8 cellular contexts compared by ENCODE assay signal in the genomic region with DNA sequence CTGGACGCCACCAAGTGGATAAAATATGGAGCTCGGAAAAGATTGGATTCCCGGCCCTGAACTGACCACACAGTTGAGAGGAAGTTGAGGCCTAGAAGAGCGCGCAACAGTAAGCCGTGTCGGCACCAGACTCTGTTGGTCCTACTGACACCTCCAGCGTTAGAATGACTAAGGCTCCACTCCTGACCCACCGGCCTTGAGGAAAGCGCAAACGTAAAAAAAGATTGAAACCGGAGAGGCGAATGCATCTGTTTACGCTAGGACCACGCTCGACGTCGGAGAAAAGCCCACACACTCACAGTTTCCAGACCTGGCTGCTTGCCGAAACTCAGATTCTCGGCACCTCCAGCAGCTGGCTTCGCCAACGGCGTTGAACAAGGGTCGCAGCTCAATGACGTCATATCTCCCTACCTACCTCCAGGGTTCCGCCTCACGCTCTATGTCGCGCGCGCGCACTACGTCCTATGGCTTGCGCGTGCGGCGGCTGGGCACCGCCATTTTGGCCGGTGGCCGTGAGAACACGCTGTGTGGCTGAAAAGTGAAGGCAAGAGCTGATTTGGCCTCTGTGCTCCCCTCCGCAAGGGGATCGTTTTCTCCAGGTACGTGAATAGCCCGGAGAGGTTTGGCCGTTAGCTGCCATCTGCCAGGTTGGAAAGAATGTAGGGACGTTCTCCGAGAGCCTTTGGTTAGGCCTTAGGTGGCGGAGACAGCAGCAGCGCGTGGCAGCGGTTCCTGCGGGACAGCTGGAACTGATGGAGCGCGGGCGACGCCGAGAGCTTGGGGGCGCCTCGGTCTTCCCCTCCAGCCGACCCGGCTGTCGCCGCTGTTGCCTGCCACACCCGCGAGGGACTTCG. TPM values are rescaled to one million over a fixed set of nuclear protein-coding genes. Genes with fewer than 3 reads are reported as not detected.
DNase-seq lines count a peak whose midpoint lies in the region; ATAC-seq, FAIRE-seq and TF ChIP-seq lines count a peak whose summit lies in the region.

ABCE1 (plus strand) TSS at position 491 of the 854 bp plus-strand sequence. CDS start 6,102 bp downstream, outside the sequence.
ANAPC10 (minus strand) TSS at position 376 of the 854 bp plus-strand sequence. CDS start 2,097 bp downstream, outside the sequence.

- peak; percentile 38 for TF ChIP-seq CTCF in cardiac muscle cell (IDR thresholded peaks at IDR 0.05; ENCODE audit: low read depth, low read length)
- TF ChIP-seq CTCF in transverse colon (IDR thresholded peaks at IDR 0.05), result peak in 3 of 5 experiments; percentile 4 to 35 (median 21)

- peak within 1 kb of the TSS; percentile 36 for H3K4ac ChIP-seq in trophoblast cell (ENCODE audit: low read depth, low read length)

- intact Hi-C loops in transverse colon (cut with DNase I; ENCODE audit: low total_unique reads), result no loop called here

- TF ChIP-seq POLR2A in GM12891 (IDR thresholded peaks at IDR 0.05; ENCODE audit: low read depth, low read length), result peak; percentile 82
- peak; percentile 65 for TF ChIP-seq POLR2A in transverse colon (IDR thresholded peaks at IDR 0.05)

- peaks cover 8% of the 10 kb centered on the region for H3K79me1 ChIP-seq in trophoblast cell (ENCODE audit: low read length)

- no peak for TF ChIP-seq EP300 in transverse colon (IDR thresholded peaks at IDR 0.05; ENCODE audit: low read depth)

- no peaks in the 10 kb centered on the region for H3K27me3 ChIP-seq in adipocyte (replicated peaks; ENCODE audit: control insufficient read depth, insufficient read depth, low read length)
- H3K27me3 ChIP-seq in cardiac muscle cell, result no peaks in the 10 kb centered on the region
- H3K27me3 ChIP-seq in trophoblast cell (ENCODE audit: insufficient read depth, low read length), result no peaks in the 10 kb centered on the region
- H3K27me3 ChIP-seq in transverse colon, result no peaks in the 10 kb centered on the region

- FAIRE-seq in GM12891 (lab: Jason Lieb, UNC), result peak; percentile 100

- H2BK12ac ChIP-seq in trophoblast cell (ENCODE audit: low read length), result no peak within 1 kb of the TSS

- peak within 1 kb of the TSS; percentile 15 for H2AK5ac ChIP-seq in trophoblast cell (ENCODE audit: low read length)

- peaks cover 9% of the 10 kb centered on the region for H3K79me2 ChIP-seq in trophoblast cell (ENCODE audit: control insufficient read depth, insufficient read depth, low read length, poor library complexity)

- peaks cover 32% of the 10 kb centered on the region for H3K4me1 ChIP-seq in adipocyte (ENCODE audit: control insufficient read depth, insufficient read depth, low read length)
- H3K4me1 ChIP-seq in cardiac muscle cell (ENCODE audit: low read depth), result peaks cover 8% of the 10 kb centered on the region
- peaks cover 3 to 5% of the 10 kb centered on the region in 2 experiments for H3K4me1 ChIP-seq in trophoblast cell (ENCODE audit: control insufficient read depth in 1 of 2, insufficient read depth in 2 of 2, low read length in 2 of 2)
- peaks cover 19 to 43% (median 28%) of the 10 kb centered on the region in 4 donors for H3K4me1 ChIP-seq in transverse colon

- H4K91ac ChIP-seq in trophoblast cell (ENCODE audit: low read depth, low read length), result peak within 1 kb of the TSS; percentile 78

- in situ Hi-C loops in transverse colon (cut with MboI; ENCODE audit: low pct_ligation_motif_present in 1 of 4, low pct_unique_long_range_greater_than_20kb in 1 of 4, low sequenced_read_pairs in 3 of 4), result no loop called here

- H3K9ac ChIP-seq in adipocyte (ENCODE audit: low read length) (peak within 1 kb of the TSS; percentile 99), trophoblast cell (ENCODE audit: low read length) (peak within 1 kb of the TSS; percentile 95)

- peak within 1 kb of the TSS; percentile 99 for H3K4me3 ChIP-seq in adipocyte (ENCODE audit: low read length)
- peak within 1 kb of the TSS; percentile 65 for H3K4me3 ChIP-seq in cardiac muscle cell
- peak within 1 kb of the TSS; percentile 87 for H3K4me3 ChIP-seq in trophoblast cell (ENCODE audit: low read depth, low read length)
- H3K4me3 ChIP-seq in transverse colon, result peak within 1 kb of the TSS; percentile 58 to 78 (median 70)

- peak within 1 kb of the TSS; percentile 58 for H2BK120ac ChIP-seq in trophoblast cell (ENCODE audit: insufficient read depth, low read length, poor library complexity)

- H4K12ac ChIP-seq in trophoblast cell (ENCODE audit: low read depth, low read length), result peak within 1 kb of the TSS; percentile 72

- peak within 1 kb of the TSS; percentile 65 for H2BK5ac ChIP-seq in trophoblast cell (ENCODE audit: low read depth, low read length, poor library complexity)

- WGBS in trophoblast cell (ENCODE audit: extremely low coverage, insufficient coverage, insufficient read length), result no CpG with 5 or more reads among the region's 67 CpGs
- 0 to 1% methylated on average over 21 to 59 of the region's 67 CpGs for WGBS in transverse colon (ENCODE audit: low coverage in 1 of 2), 2 donors

- H3K36me3 ChIP-seq in adipocyte (ENCODE audit: control insufficient read depth, insufficient read depth, low read length, severe bottlenecking) (peaks cover 27% of the 10 kb centered on the region), cardiac muscle cell (peaks cover 9% of the 10 kb centered on the region), trophoblast cell (ENCODE audit: control insufficient read depth in 1 of 2, insufficient read depth in 2 of 2, low read length in 2 of 2) (peaks cover 0 to 5% of the 10 kb centered on the region in 2 experiments), transverse colon (peaks cover 0 to 17% (median 6%) of the 10 kb centered on the region in 4 donors)

- H3K18ac ChIP-seq in trophoblast cell (ENCODE audit: low read length), result peak within 1 kb of the TSS; percentile 58

- peak within 1 kb of the TSS; percentile 63 for H3K14ac ChIP-seq in trophoblast cell (ENCODE audit: low read length)

- peak within 1 kb of the TSS; percentile 85 for H4K8ac ChIP-seq in trophoblast cell (ENCODE audit: low read depth, low read length)

- peaks cover 14% of the 10 kb centered on the region for H3K9me3 ChIP-seq in adipocyte (ENCODE audit: control insufficient read depth, low read length)
- no peaks in the 10 kb centered on the region for H3K9me3 ChIP-seq in cardiac muscle cell (ENCODE audit: low read depth)
- H3K9me3 ChIP-seq in trophoblast cell (ENCODE audit: insufficient read depth, low read depth, low read length), result no peaks in the 10 kb centered on the region
- H3K9me3 ChIP-seq in transverse colon, result peaks cover 0 to 6% of the 10 kb centered on the region in 2 donors

- H3K4me2 ChIP-seq in trophoblast cell (ENCODE audit: low read length), result peak within 1 kb of the TSS; percentile 75

- ATAC-seq in HG02840 (IDR thresholded peaks at IDR 0.05; ENCODE audit: low FRiP score, unreplicated experiment), result peak; percentile 84

- peak within 1 kb of the TSS; percentile 95 for H3K27ac ChIP-seq in cardiac muscle cell
- H3K27ac ChIP-seq in trophoblast cell (ENCODE audit: low read depth, low read length), result peak within 1 kb of the TSS; percentile 66
- H3K27ac ChIP-seq in transverse colon, result peak within 1 kb of the TSS; percentile 90 to 97 (median 92)

- H2AFZ ChIP-seq in trophoblast cell (ENCODE audit: insufficient read depth, low read length, poor library complexity), result peak within 1 kb of the TSS; percentile 97

- peak; percentile 66 for DNase-seq in GM12891 (ENCODE audit: insufficient read length, low spot score)
- peak; percentile 97 for DNase-seq in NCI-H1436 (lab: John Stamatoyannopoulos, UW)
- peak; percentile 94 for DNase-seq in T follicular helper cell (ENCODE audit: low read depth)
- peak; percentile 100 for DNase-seq in adipocyte (ENCODE audit: low read depth)
- peak; percentile 99 to 100 for DNase-seq in cardiac muscle cell (ENCODE audit: low read depth in 1 of 2, low spot score in 1 of 2)
- peak; percentile 98 to 100 for DNase-seq in trophoblast cell
- peak; percentile 97 for DNase-seq in transverse colon

- no peak within 1 kb of the TSS for H3K23ac ChIP-seq in trophoblast cell (ENCODE audit: low read length)

TF ChIP-seq in GM12891, 5 proteins besides CTCF, POLR2A, EP300 and RAD21:
- peak; percentile 81 for TF ChIP-seq TAF1 (IDR thresholded peaks at IDR 0.05; ENCODE audit: low read depth, low read length)
- TF ChIP-seq POLR2AphosphoS5 (IDR thresholded peaks at IDR 0.05; ENCODE audit: low read depth, low read length), result peak; percentile 93
- no peak for TF ChIP-seq SPI1 (IDR thresholded peaks at IDR 0.05; ENCODE audit: low read depth, low read length)
- TF ChIP-seq PAX5 (IDR thresholded peaks at IDR 0.05; ENCODE audit: insufficient read depth, low read length, severe bottlenecking), result peak; percentile 36
- TF ChIP-seq POU2F2 (IDR thresholded peaks at IDR 0.05; ENCODE audit: low read depth, low read length), result peak; percentile 71; the same call in 1 of the 2 replicates

RNA-seq across cellular contexts. Expression of gene ABCE1, which starts in this region (rescaled TPM):
- polyA plus RNA-seq in GM12891 (2012; ENCODE audit: low read depth, missing spikeins), result 50.2 TPM
- total RNA-seq in cardiac muscle cell (45.5 and 51.0 TPM in 2 replicates), transverse colon (10 to 100 TPM; 23.8 to 48.8 (median 35.7) TPM)
- 24.1 and 41.6 TPM in 2 replicates for polyA plus RNA-seq in cardiac muscle cell
- polyA plus RNA-seq in trophoblast cell (2013), result 49.1 TPM in 2 replicates

RNA-seq across cellular contexts. Expression of gene ANAPC10, which starts in this region (rescaled TPM):
- 21.1 TPM for polyA plus RNA-seq in GM12891 (2012; ENCODE audit: low read depth, missing spikeins)
- total RNA-seq in cardiac muscle cell (17.4 and 20.1 TPM in 2 replicates), transverse colon (10 to 100 TPM in 3 of 4 donors, 1 to 10 TPM in 1; 7.5 to 24.8 (median 15.4) TPM)
- polyA plus RNA-seq in cardiac muscle cell, result 26.9 and 36.5 TPM in 2 replicates
- polyA plus RNA-seq in trophoblast cell (2013), result 13.8 and 14.1 TPM in 2 replicates

Comparison
In these comparisons a context has a peak if more than half of its experiments do, and no peak if none do; other contexts are left out.
1. Peak in every context shown above with its lines: DNase-seq, ATAC-seq, H3K4me3 ChIP-seq and H3K27ac ChIP-seq.